In the genomic region with DNA sequence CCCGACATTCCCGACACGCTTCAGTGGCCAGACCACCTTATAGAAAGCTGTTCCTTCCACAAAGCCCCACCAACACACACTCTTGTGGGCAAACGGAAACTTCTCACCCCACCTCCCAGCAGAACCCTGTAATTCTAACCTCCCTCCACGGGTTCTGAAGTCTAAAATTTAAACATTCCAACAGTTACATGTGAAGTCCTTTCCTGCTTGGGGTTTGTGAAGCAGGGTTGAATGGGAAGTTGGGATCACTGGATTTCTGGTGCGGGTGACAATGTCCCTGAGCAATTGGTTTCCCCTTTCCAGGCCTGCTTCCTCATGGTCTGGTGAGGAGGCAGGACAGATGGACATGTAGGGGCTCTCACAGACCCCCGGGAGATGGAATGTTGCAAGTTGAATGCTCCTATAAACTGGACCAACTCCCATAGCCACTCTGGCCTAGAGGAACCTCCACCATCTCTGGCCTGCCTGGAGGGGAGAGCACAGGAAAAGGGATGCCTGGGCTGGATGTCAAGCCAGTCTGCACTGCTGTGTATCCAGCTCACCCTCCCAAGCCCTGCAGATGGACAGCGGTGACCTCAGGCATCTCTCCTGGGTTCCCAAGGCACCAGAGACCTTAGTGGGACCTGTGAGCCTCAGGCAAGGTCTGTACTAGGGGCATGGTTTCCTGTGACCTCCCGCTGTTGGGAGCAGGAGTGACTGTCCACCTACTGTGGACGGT, we compare ENCODE assay signal across 16 cellular contexts. TPM values are rescaled to one million over a fixed set of nuclear protein-coding genes. Genes with fewer than 3 reads are reported as not detected.
DNase-seq lines count a peak whose midpoint lies in the region; ATAC-seq, FAIRE-seq and TF ChIP-seq lines count a peak whose summit lies in the region.
"Had no signal": no experiment of that assay in that cellular context is flagged by ENCODE, and none has a peak within 500 bp of the region (broad histone marks: within the 10 kb centered on the region; RNA-seq: fewer than 3 reads in every experiment).

No MANE protein-coding gene starts in this region.

- no peaks in the 10 kb centered on the region for H3K9me2 ChIP-seq in HCT116 (ENCODE audit: insufficient read depth)

- CTCF ChIA-PET in activated CD8-positive, alpha-beta memory T cell treated with anti-CD3 and anti-CD28 coated beads, Interleukin-2, amount 10 ng/mL, durations not matched to agents 7 days and 5 days (lab: Charles Lee): no interaction called here
- CTCF ChIA-PET in HCT116 (lab: Charles Lee): no interaction called here

- H3K27me3 ChIP-seq in HCT116 (ENCODE audit: insufficient read depth, low read length) (no peaks in the 10 kb centered on the region), astrocyte (ENCODE audit: insufficient read depth, low read length) (no peaks in the 10 kb centered on the region), neural progenitor cell (no peaks in the 10 kb centered on the region), ovary (no peaks in the 10 kb centered on the region)
- H3K27me3 ChIP-seq: foreskin keratinocyte, Peyer's patch had no signal

- H2AFZ ChIP-seq in HCT116 (ENCODE audit: low read depth, low read length, poor library complexity, severe bottlenecking) (no peak overlapping the region), astrocyte (ENCODE audit: low read depth, low read length) (no peak overlapping the region), neural progenitor cell (replicated peaks) (no peak overlapping the region)
- H2AFZ ChIP-seq: parathyroid adenoma had no signal

- H3K36me3 ChIP-seq in HCT116 (ENCODE audit: control insufficient read depth in 1 of 2, insufficient read depth in 2 of 2, low read length in 2 of 2) (peaks cover 37 to 53% of the 10 kb centered on the region in 2 experiments), astrocyte (ENCODE audit: insufficient read depth, low read length) (peaks cover 35% of the 10 kb centered on the region), neural progenitor cell (no peaks in the 10 kb centered on the region), ovary (no peaks in the 10 kb centered on the region)

- TF ChIP-seq CTCF in HCT116 (IDR thresholded peaks at IDR 0.05 in 2 of 3, conservative IDR thresholded peaks at IDR 0.05 in 1 of 3; ENCODE audit: borderline replicate concordance in 1 of 3, insufficient read depth in 1 of 3, low read depth in 2 of 3, low read length in 2 of 3): no peak
- TF ChIP-seq CTCF in astrocyte (IDR thresholded peaks at IDR 0.05; ENCODE audit: insufficient read depth, low read depth, low read length): no peak
- no peak for TF ChIP-seq CTCF in neural progenitor cell (IDR thresholded peaks at IDR 0.05)
- TF ChIP-seq CTCF in ovary (IDR thresholded peaks at IDR 0.05): no peak

- no peak overlapping the region for H3K4me2 ChIP-seq in HCT116 (ENCODE audit: low read length)
- no peak overlapping the region for H3K4me2 ChIP-seq in astrocyte (ENCODE audit: low read length)
- H3K4me2 ChIP-seq in neural progenitor cell: no peak overlapping the region

- peaks cover 43% of the 10 kb centered on the region for H3F3A ChIP-seq in neural progenitor cell (ENCODE audit: low read depth)

- FAIRE-seq in astrocyte (lab: Jason Lieb, UNC): no peak
- FAIRE-seq: bronchial epithelial cell had no signal

- no peak overlapping the region for H3K9ac ChIP-seq in HCT116 (ENCODE audit: low read length)
- no peak overlapping the region for H3K9ac ChIP-seq in astrocyte (ENCODE audit: low read length)
- peak overlapping the region; percentile 37 for H3K9ac ChIP-seq in neural progenitor cell
- H3K9ac ChIP-seq: parathyroid adenoma had no signal

- H3K9me3 Mint-ChIP-seq in activated CD8-positive, alpha-beta memory T cell treated with anti-CD3 and anti-CD28 coated beads, Interleukin-2, amount 10 ng/mL, durations not matched to agents 7 days and 5 days (ENCODE audit: low read depth): no peaks in the 10 kb centered on the region
- H3K9me3 Mint-ChIP-seq in astrocyte (ENCODE audit: unreplicated experiment) (no peaks in the 10 kb centered on the region), neural progenitor cell (no peaks in the 10 kb centered on the region)

- H4K20me1 ChIP-seq in HCT116 (ENCODE audit: insufficient read depth) (no peaks in the 10 kb centered on the region), astrocyte (ENCODE audit: insufficient read depth, low read length) (peaks cover 81% of the 10 kb centered on the region), neural progenitor cell (ENCODE audit: low read depth) (peaks cover 36% of the 10 kb centered on the region)

- peak overlapping the region; percentile 5 for H3K27ac Mint-ChIP-seq in activated CD8-positive, alpha-beta memory T cell treated with anti-CD3 and anti-CD28 coated beads, Interleukin-2, amount 10 ng/mL, durations not matched to agents 7 days and 5 days
- H3K27ac Mint-ChIP-seq in astrocyte (ENCODE audit: unreplicated experiment): peak overlapping the region; percentile 58
- H3K27ac Mint-ChIP-seq in neural progenitor cell: no peak overlapping the region

- peaks cover 0 to 15% of the 10 kb centered on the region in 2 experiments; a peak in 1 of 4 replicates for H3K4me1 ChIP-seq in HCT116 (ENCODE audit: control insufficient read depth in 1 of 2, insufficient read depth in 2 of 2, low read length in 2 of 2)
- H3K4me1 ChIP-seq in astrocyte (ENCODE audit: insufficient read depth, low read length): peaks cover 17% of the 10 kb centered on the region
- H3K4me1 ChIP-seq in neural progenitor cell: peaks cover 8% of the 10 kb centered on the region
- peaks cover 3% of the 10 kb centered on the region for H3K4me1 ChIP-seq in ovary (ENCODE audit: insufficient read depth)
- H3K4me1 ChIP-seq: foreskin keratinocyte had no signal

- no peak for DNase-seq in activated CD8-positive, alpha-beta memory T cell treated with anti-CD3 and anti-CD28 coated beads, Interleukin-2, amount 10 ng/mL, durations not matched to agents 7 days and 5 days
- no peak for DNase-seq in activated CD8-positive, alpha-beta memory T cell treated with anti-CD3 and anti-CD28 coated beads, Interleukin-2, amount 50 U/mL, for 48 hours
- no peak for DNase-seq in HCT116 (ENCODE audit: low read depth, low spot score)
- no peak for DNase-seq in astrocyte (ENCODE audit: low read depth)
- DNase-seq in neural progenitor cell (ENCODE audit: low spot score): no peak
- no peak for DNase-seq in ovary
- DNase-seq in amniotic stem cell (lab: John Stamatoyannopoulos, UW): no peak
- no peak for DNase-seq in NCI-H82 (lab: John Stamatoyannopoulos, UW)
- DNase-seq: activated CD4-positive, alpha-beta T cell treated with anti-CD3 and anti-CD28 coated beads for 48 hours; foreskin keratinocyte; mammary epithelial cell; NCI-H187; NCI-H524 treated with DMSO at 0.1 percent for 48 hours; Peyer's patch had no signal

- TF ChIP-seq RAD21 in HCT116 (IDR thresholded peaks at IDR 0.05; ENCODE audit: low read depth): no peak

- POLR2A ChIA-PET in HCT116 (lab: Charles Lee): no interaction called here

- no peak overlapping the region for H3K4me3 Mint-ChIP-seq in activated CD8-positive, alpha-beta memory T cell treated with anti-CD3 and anti-CD28 coated beads, Interleukin-2, amount 10 ng/mL, durations not matched to agents 7 days and 5 days
- no peak overlapping the region for H3K4me3 Mint-ChIP-seq in astrocyte (ENCODE audit: unreplicated experiment)
- H3K4me3 Mint-ChIP-seq in neural progenitor cell: no peak overlapping the region

- H3K36me3 Mint-ChIP-seq in activated CD8-positive, alpha-beta memory T cell treated with anti-CD3 and anti-CD28 coated beads, Interleukin-2, amount 10 ng/mL, durations not matched to agents 7 days and 5 days: peaks cover 52% of the 10 kb centered on the region
- peaks cover 21% of the 10 kb centered on the region for H3K36me3 Mint-ChIP-seq in astrocyte (ENCODE audit: low read depth, unreplicated experiment)
- H3K36me3 Mint-ChIP-seq in neural progenitor cell: peaks cover 17% of the 10 kb centered on the region

- H3K27ac ChIP-seq in HCT116 (ENCODE audit: low read depth, low read length): no peak overlapping the region
- H3K27ac ChIP-seq in astrocyte (ENCODE audit: low read depth, low read length): no peak overlapping the region
- H3K27ac ChIP-seq in neural progenitor cell: no peak overlapping the region
- no peak overlapping the region for H3K27ac ChIP-seq in ovary
- H3K27ac ChIP-seq: foreskin keratinocyte, parathyroid adenoma, Peyer's patch had no signal

- H3K27me3 Mint-ChIP-seq in activated CD8-positive, alpha-beta memory T cell treated with anti-CD3 and anti-CD28 coated beads, Interleukin-2, amount 10 ng/mL, durations not matched to agents 7 days and 5 days: no peaks in the 10 kb centered on the region
- no peaks in the 10 kb centered on the region for H3K27me3 Mint-ChIP-seq in astrocyte (ENCODE audit: low read depth, unreplicated experiment)
- peaks cover 6% of the 10 kb centered on the region for H3K27me3 Mint-ChIP-seq in neural progenitor cell (ENCODE audit: insufficient read depth, low read depth)

- TF ChIP-seq POLR2A in HCT116 (IDR thresholded peaks at IDR 0.05; ENCODE audit: borderline replicate concordance, extremely low read depth, insufficient read depth, insufficient read length): no peak
- TF ChIP-seq POLR2A in ovary (IDR thresholded peaks at IDR 0.05): no peak

- H3K4me1 Mint-ChIP-seq in activated CD8-positive, alpha-beta memory T cell treated with anti-CD3 and anti-CD28 coated beads, Interleukin-2, amount 10 ng/mL, durations not matched to agents 7 days and 5 days: peaks cover 13% of the 10 kb centered on the region
- H3K4me1 Mint-ChIP-seq in astrocyte (ENCODE audit: low read depth, unreplicated experiment): peaks cover 14% of the 10 kb centered on the region
- H3K4me1 Mint-ChIP-seq in neural progenitor cell: peaks cover 10% of the 10 kb centered on the region

- BruUV-seq in HCT116 (replicated peaks; lab: Mats Ljungman, UMichigan): no TSS peak

- ATAC-seq in activated CD8-positive, alpha-beta memory T cell treated with anti-CD3 and anti-CD28 coated beads, Interleukin-2, amount 10 ng/mL, durations not matched to agents 7 days and 5 days: no peak
- no peak for ATAC-seq in HCT116
- ATAC-seq: foreskin keratinocyte had no signal

- H3K9me3 ChIP-seq in HCT116 (ENCODE audit: control insufficient read depth in 1 of 2, insufficient read depth in 1 of 2, low read depth in 1 of 2, low read length in 2 of 2) (no peaks in the 10 kb centered on the region), astrocyte (ENCODE audit: insufficient read depth, low read depth, low read length) (no peaks in the 10 kb centered on the region), neural progenitor cell (ENCODE audit: low read depth) (no peaks in the 10 kb centered on the region), ovary (no peaks in the 10 kb centered on the region)
- H3K9me3 ChIP-seq: Peyer's patch had no signal

- H3K79me2 ChIP-seq in HCT116 (ENCODE audit: insufficient read depth, low read length) (peaks cover 17% of the 10 kb centered on the region; the same call in 1 of the 2 replicates), astrocyte (ENCODE audit: insufficient read depth, low read length) (peaks cover 29% of the 10 kb centered on the region), neural progenitor cell (ENCODE audit: low read depth) (no peaks in the 10 kb centered on the region)
- H3K79me2 ChIP-seq: parathyroid adenoma had no signal

- no peak overlapping the region for H3K4me3 ChIP-seq in HCT116 (replicated peaks in 1 of 2; ENCODE audit: low read depth in 1 of 2, low read length in 2 of 2)
- H3K4me3 ChIP-seq in astrocyte (ENCODE audit: insufficient read depth, low read depth, low read length): no peak overlapping the region
- no peak overlapping the region for H3K4me3 ChIP-seq in neural progenitor cell
- H3K4me3 ChIP-seq in ovary: no peak overlapping the region
- H3K4me3 ChIP-seq: Peyer's patch had no signal

- TF ChIP-seq EP300 in ovary (IDR thresholded peaks at IDR 0.05): no peak

- 53 to 63% (median 58%) methylated on average over 10 of the region's 10 CpGs for WGBS in ovary, 3 donors

- intact Hi-C loops in HCT116 (cut with micrococcal nuclease): no loop called here
- intact Hi-C loops in ovary (cut with DNase I): loop anchor here in 2 of 4 donors (10.0 kb wide), 1 partner anchor 252 kb away; the partner anchor contains the start of gene SMURF1 (in 2 of the 2)

- RAD21 ChIA-PET in HCT116 (lab: Charles Lee; ENCODE audit: low non-redundant PET in 1 of 2, low total read pairs in 2 of 2, uncharacterized antibody in 2 of 2, unreplicated experiment in 2 of 2): no interaction called here

RNA-seq across cellular contexts. Expression of gene PDAP1, which starts 11.3 kb away (rescaled TPM):
- total RNA-seq in activated CD8-positive, alpha-beta memory T cell treated with anti-CD3 and anti-CD28 coated beads, Interleukin-2, amount 10 ng/mL, durations not matched to agents 7 days and 5 days: 100 to 1,000 TPM in 1 of 2 experiments, 10 to 100 TPM in 1; 94.7 to 128 TPM
- 200 TPM for total RNA-seq in HCT116 (2021; ENCODE audit: unreplicated experiment)
- 203 and 206 TPM in 2 replicates for polyA plus RNA-seq in HCT116 (2012)
- 106 and 111 TPM in 2 replicates for total RNA-seq in astrocyte
- total RNA-seq in neural progenitor cell (ENCODE audit: low replicate concordance): 136 and 170 TPM in 2 replicates
- 10 to 100 TPM; 31.1 to 90.0 (median 83.9) TPM for total RNA-seq in ovary
- polyA plus RNA-seq in ovary: 100 to 1,000 TPM in 1 of 2 donors, 10 to 100 TPM in 1; 81.5 to 155 TPM

RNA-seq across cellular contexts. Expression of gene BUD31, which starts 11.7 kb away (rescaled TPM):
- 100 to 1,000 TPM; 116 to 138 TPM for total RNA-seq in activated CD8-positive, alpha-beta memory T cell treated with anti-CD3 and anti-CD28 coated beads, Interleukin-2, amount 10 ng/mL, durations not matched to agents 7 days and 5 days
- total RNA-seq in HCT116 (2021; ENCODE audit: unreplicated experiment): 154 TPM
- polyA plus RNA-seq in HCT116 (2012): 157 and 178 TPM in 2 replicates
- total RNA-seq in astrocyte: 167 and 176 TPM in 2 replicates
- total RNA-seq in neural progenitor cell (ENCODE audit: low replicate concordance): 59.7 and 98.2 TPM in 2 replicates
- 10 to 100 TPM; 44.4 to 96.4 (median 53.4) TPM for total RNA-seq in ovary
- 100 to 1,000 TPM in 1 of 2 donors, 10 to 100 TPM in 1; 75.6 to 157 TPM for polyA plus RNA-seq in ovary

RNA-seq across cellular contexts. Expression of gene ARPC1B, which starts 22.5 kb away (rescaled TPM):
- 100 to 1,000 TPM; 388 to 398 TPM for total RNA-seq in activated CD8-positive, alpha-beta memory T cell treated with anti-CD3 and anti-CD28 coated beads, Interleukin-2, amount 10 ng/mL, durations not matched to agents 7 days and 5 days
- total RNA-seq in HCT116 (2021; ENCODE audit: unreplicated experiment) (192 TPM), astrocyte (170 and 175 TPM in 2 replicates), neural progenitor cell (ENCODE audit: low replicate concordance) (23.6 and 50.5 TPM in 2 replicates), ovary (10 to 100 TPM; 24.2 to 82.5 (median 42.9) TPM)
- polyA plus RNA-seq in HCT116 (2012): 365 and 430 TPM in 2 replicates
- 10 to 100 TPM; 63.4 to 77.9 TPM for polyA plus RNA-seq in ovary

RNA-seq across cellular contexts. Expression of gene PTCD1, which starts 41.5 kb away (rescaled TPM):
- total RNA-seq in activated CD8-positive, alpha-beta memory T cell treated with anti-CD3 and anti-CD28 coated beads, Interleukin-2, amount 10 ng/mL, durations not matched to agents 7 days and 5 days: 1 to 10 TPM; 5.8 to 8.9 TPM
- 9.2 TPM for total RNA-seq in HCT116 (2021; ENCODE audit: unreplicated experiment)
- polyA plus RNA-seq in HCT116 (2012): 6.7 and 8.0 TPM in 2 replicates
- 5.8 and 7.4 TPM in 2 replicates for total RNA-seq in astrocyte
- 8.3 and 10.5 TPM in 2 replicates for total RNA-seq in neural progenitor cell (ENCODE audit: low replicate concordance)
- total RNA-seq in ovary: 1 to 10 TPM; 3.9 to 8.3 (median 7.3) TPM
- polyA plus RNA-seq in ovary: 1 to 10 TPM; 3.5 to 7.5 TPM

RNA-seq across cellular contexts. Expression of gene CPSF4, which starts 41.7 kb away (rescaled TPM):
- 10 to 100 TPM; 72.2 to 75.4 TPM for total RNA-seq in activated CD8-positive, alpha-beta memory T cell treated with anti-CD3 and anti-CD28 coated beads, Interleukin-2, amount 10 ng/mL, durations not matched to agents 7 days and 5 days
- total RNA-seq in HCT116 (2021; ENCODE audit: unreplicated experiment) (67.0 TPM), astrocyte (42.8 and 46.8 TPM in 2 replicates), neural progenitor cell (ENCODE audit: low replicate concordance) (72.1 and 120 TPM in 2 replicates), ovary (10 to 100 TPM; 12.1 to 40.9 (median 32.9) TPM)
- polyA plus RNA-seq in HCT116 (2012): 46.3 and 48.6 TPM in 2 replicates
- polyA plus RNA-seq in ovary: 10 to 100 TPM; 10.7 to 36.4 TPM
